1 cellular context compared by ENCODE assay signal in the genomic region with DNA sequence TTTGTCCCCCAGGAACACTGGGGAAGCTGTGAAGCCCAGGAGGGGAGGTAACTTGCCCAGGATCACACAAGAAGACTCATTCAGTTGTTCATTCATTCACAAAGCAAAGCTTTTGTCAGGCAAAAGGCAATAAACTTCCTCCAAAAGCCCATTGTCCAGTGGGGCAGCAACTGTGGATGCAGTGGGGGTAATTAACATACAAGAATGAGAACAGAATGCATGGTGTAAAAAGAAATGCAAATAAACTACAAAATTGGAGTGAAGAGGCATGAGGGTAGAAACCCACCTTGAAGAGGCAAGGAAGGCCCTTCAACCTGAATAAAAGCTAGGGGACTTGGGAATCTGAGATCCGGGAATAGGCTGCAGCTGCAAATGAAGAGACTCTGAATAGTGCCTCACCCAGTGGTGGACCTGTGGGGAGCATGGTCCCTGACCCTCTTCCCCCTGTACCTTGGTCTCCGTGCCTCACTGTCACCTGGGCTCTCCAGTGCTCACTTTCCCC.
TF ChIP-seq lines count a peak whose summit lies in the region.

No MANE protein-coding gene starts in this region.

TF ChIP-seq in WTC11, 78 proteins besides CTCF, POLR2A, EP300 and RAD21 (continued from another document):
- TF ChIP-seq NR3C1 (CRISPR knock-in tag; conservative IDR thresholded peaks at IDR 0.05; ENCODE audit: low read depth) (no peak), ETV6 (CRISPR knock-in tag; IDR thresholded peaks at IDR 0.05) (peak; percentile 63; the same call in 1 of the 2 replicates), FOXK1 (CRISPR knock-in tag; IDR thresholded peaks at IDR 0.05) (peak; percentile 32; the same call in 1 of the 2 replicates), TEAD1 (CRISPR knock-in tag; IDR thresholded peaks at IDR 0.05) (peak; percentile 80; the same call in 1 of the 2 replicates)
- TF ChIP-seq, protein P1, sequence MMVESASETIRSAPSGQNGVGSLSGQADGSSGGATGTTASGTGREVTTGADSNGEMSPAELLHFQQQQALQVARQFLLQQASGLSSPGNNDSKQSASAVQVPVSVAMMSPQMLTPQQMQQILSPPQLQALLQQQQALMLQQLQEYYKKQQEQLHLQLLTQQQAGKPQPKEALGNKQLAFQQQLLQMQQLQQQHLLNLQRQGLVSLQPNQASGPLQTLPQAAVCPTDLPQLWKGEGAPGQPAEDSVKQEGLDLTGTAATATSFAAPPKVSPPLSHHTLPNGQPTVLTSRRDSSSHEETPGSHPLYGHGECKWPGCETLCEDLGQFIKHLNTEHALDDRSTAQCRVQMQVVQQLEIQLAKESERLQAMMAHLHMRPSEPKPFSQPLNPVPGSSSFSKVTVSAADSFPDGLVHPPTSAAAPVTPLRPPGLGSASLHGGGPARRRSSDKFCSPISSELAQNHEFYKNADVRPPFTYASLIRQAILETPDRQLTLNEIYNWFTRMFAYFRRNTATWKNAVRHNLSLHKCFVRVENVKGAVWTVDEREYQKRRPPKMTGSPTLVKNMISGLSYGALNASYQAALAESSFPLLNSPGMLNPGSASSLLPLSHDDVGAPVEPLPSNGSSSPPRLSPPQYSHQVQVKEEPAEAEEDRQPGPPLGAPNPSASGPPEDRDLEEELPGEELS (CRISPR knock-in tag; IDR thresholded peaks at IDR 0.05), result peak; percentile 69; the same call in 1 of the 2 replicates
